In genomic region chr1:13983393-13983792, GRCh38 we compare ENCODE assay signal across 9 cellular contexts.
"Had no signal": no experiment of that assay in that cellular context is flagged by ENCODE, and none has a peak within 500 bp of the region (broad histone marks: within the 10 kb centered on the region; RNA-seq: fewer than 3 reads in every experiment).

No MANE protein-coding gene starts in this region.

- H3K36me3 ChIP-seq: HAP-1 had no signal

- ATAC-seq: GM23338, HCT116 had no signal

- DNase-seq: GM23248, GOT3, H7, H9, HCEC 1CT, HFFc6 had no signal

- H2AFZ ChIP-seq: GM23248, GM23338 had no signal

- H3K4me3 ChIP-seq: GM23248, GM23338, HAP-1 had no signal

- H3K4me2 ChIP-seq: GM23338 had no signal

- H3K9ac ChIP-seq: GM23248 had no signal

- H3K9me3 ChIP-seq: HAP-1 had no signal

- H3K4me1 ChIP-seq: HAP-1 had no signal

- H3K27ac ChIP-seq: GM23248 had no signal
